In the genomic region with DNA sequence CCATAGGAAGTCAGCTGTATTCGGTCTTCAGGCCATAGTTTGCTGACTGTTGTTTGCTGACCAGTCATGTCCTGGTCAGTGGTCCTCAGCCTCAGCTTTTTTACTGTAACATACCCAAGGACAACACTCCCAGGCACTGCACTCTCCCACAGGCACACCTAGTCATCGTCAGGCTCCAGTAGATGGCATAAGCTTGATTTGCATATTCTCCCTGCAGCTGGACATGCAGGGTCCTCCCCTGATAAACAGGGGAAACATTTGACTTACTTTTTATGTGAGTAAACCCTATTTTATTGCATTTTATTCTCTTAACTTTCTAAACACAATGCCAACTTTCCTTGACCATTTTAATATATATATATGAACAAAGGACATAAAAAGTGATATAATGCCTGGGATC, we compare ENCODE assay signal across 30 cellular contexts. TPM values are rescaled to one million over a fixed set of nuclear protein-coding genes. Genes with fewer than 3 reads are reported as not detected.
DNase-seq lines count a peak whose midpoint lies in the region; ATAC-seq, FAIRE-seq and TF ChIP-seq lines count a peak whose summit lies in the region.
"Had no signal": no experiment of that assay in that cellular context is flagged by ENCODE, and none has a peak within 500 bp of the region (broad histone marks: within the 10 kb centered on the region; RNA-seq: fewer than 3 reads in every experiment).

No MANE protein-coding gene starts in this region.

- no peak for ATAC-seq in heart left ventricle
- ATAC-seq: foreskin keratinocyte, SK-N-SH treated with all-trans-retinoic acid at 6 μM for 48 hours had no signal

- no peak for TF ChIP-seq POLR2A in heart left ventricle (IDR thresholded peaks at IDR 0.05)
- TF ChIP-seq POLR2A in H54 (IDR thresholded peaks at IDR 0.05; ENCODE audit: low read depth, low read length): no peak

- H3K9me3 ChIP-seq in left ventricle myocardium inferior (replicated peaks) (no peaks in the 10 kb centered on the region), heart left ventricle (no peaks in the 10 kb centered on the region)
- H3K9me3 ChIP-seq: BLaER1, esophagus squamous epithelium had no signal

- peaks cover 87% of the 10 kb centered on the region for H3K4me1 ChIP-seq in left ventricle myocardium inferior
- H3K4me1 ChIP-seq in heart left ventricle: peaks cover 16 to 96% (median 43%) of the 10 kb centered on the region in 12 donors

- DNase-seq in left ventricle myocardium inferior (no peak), heart left ventricle (no peak), NAMALWA (ENCODE audit: low spot score) (peak; percentile 18), immature natural killer cell (no peak), H54 (ENCODE audit: insufficient read length, low spot score) (no peak), NCI-H187 (lab: John Stamatoyannopoulos, UW) (no peak), NCI-H2029 treated with DMSO at 0.1 percent for 48 hours (lab: John Stamatoyannopoulos, UW) (no peak)
- DNase-seq: activated CD4-positive, CD25-positive, alpha-beta regulatory T cell treated with anti-CD3 and anti-CD28 coated beads, Interleukin-2, amount 50 U/mL, for 72 hours; activated naive CD4-positive, alpha-beta T cell; amygdala; brain microvascular endothelial cell; Calu3; dorsolateral prefrontal cortex; esophagus squamous epithelium; foreskin keratinocyte; H7; head of caudate nucleus; midbrain; naive B cell; NCI-H1092; NCI-H1694; NCI-H2171; NCI-H510A treated with DMSO at 0.1 percent for 48 hours; Right ventricle myocardium superior; stimulated activated CD4-positive, alpha-beta T cell treated with anti-CD3 and anti-CD28 coated beads, Interleukin-4, amount 100 ng/mL, for 24 hours; substantia nigra; trophoblast cell had no signal

- no peak for FAIRE-seq in H54 (lab: Jason Lieb, UNC)

- peak overlapping the region; percentile 84 to 96 (median 91) for H3K27ac Mint-ChIP-seq in immature natural killer cell
- H3K27ac Mint-ChIP-seq: IgD-negative memory B cell had no signal

- H3K27me3 Mint-ChIP-seq in immature natural killer cell (ENCODE audit: low read depth in 3 of 3): peaks cover 0 to 7% (median 3%) of the 10 kb centered on the region in 3 donors
- H3K27me3 Mint-ChIP-seq: IgD-negative memory B cell, naive B cell had no signal

- peak overlapping the region; percentile 58 to 74 (median 70) for H3K4me3 Mint-ChIP-seq in immature natural killer cell
- H3K4me3 Mint-ChIP-seq: naive B cell had no signal

- peaks cover 97 to 99% of the 10 kb centered on the region in 2 donors for H3K4me1 Mint-ChIP-seq in immature natural killer cell

- no peaks in the 10 kb centered on the region for H3K9me3 Mint-ChIP-seq in immature natural killer cell
- H3K9me3 Mint-ChIP-seq: IgD-negative memory B cell, naive B cell had no signal

- no peak overlapping the region for H3K4me3 ChIP-seq in left ventricle myocardium inferior
- no peak overlapping the region for H3K4me3 ChIP-seq in heart left ventricle
- H3K4me3 ChIP-seq: BLaER1, dorsolateral prefrontal cortex, esophagus squamous epithelium had no signal

- TF ChIP-seq CTCF in left ventricle myocardium inferior (IDR thresholded peaks at IDR 0.05; ENCODE audit: borderline replicate concordance) (no peak), heart left ventricle (IDR thresholded peaks at IDR 0.05) (no peak)

- H3K36me3 ChIP-seq in left ventricle myocardium inferior (no peaks in the 10 kb centered on the region), heart left ventricle (peaks cover 0 to 6% (median 0%) of the 10 kb centered on the region in 9 donors)
- H3K36me3 ChIP-seq: BLaER1, brain microvascular endothelial cell had no signal

- H3K27ac ChIP-seq in left ventricle myocardium inferior (replicated peaks) (peak overlapping the region; percentile 62), heart left ventricle (peak overlapping the region in 1 of 12 donors; percentile 59)
- H3K27ac ChIP-seq: BLaER1, brain microvascular endothelial cell, foreskin keratinocyte had no signal

- H3K36me3 Mint-ChIP-seq in immature natural killer cell: peaks cover 15 to 19% (median 17%) of the 10 kb centered on the region in 3 donors
- H3K36me3 Mint-ChIP-seq: IgD-negative memory B cell had no signal

- intact Hi-C loops in left ventricle myocardium inferior (cut with micrococcal nuclease): no loop called here
- intact Hi-C loops in heart left ventricle (cut with DNase I): no loop called here

- WGBS in heart left ventricle, 4 donors: 67 to 81% (median 71%) methylated on average over 2 of the region's 2 CpGs

- H3K27me3 ChIP-seq in left ventricle myocardium inferior (ENCODE audit: low read depth): no peaks in the 10 kb centered on the region
- no peaks in the 10 kb centered on the region for H3K27me3 ChIP-seq in heart left ventricle
- H3K27me3 ChIP-seq: BLaER1, brain microvascular endothelial cell, dorsolateral prefrontal cortex, esophagus squamous epithelium, foreskin keratinocyte had no signal

RNA-seq across cellular contexts. Expression of a gene that starts 22.8 kb away (rescaled TPM):
- total RNA-seq in left ventricle myocardium inferior (16.5 TPM), heart left ventricle (10 to 100 TPM; 13.5 to 36.8 (median 18.2) TPM)
- polyA plus RNA-seq in heart left ventricle (1 to 10 TPM; 6.5 to 9.3 TPM), immature natural killer cell (100 to 1,000 TPM; 110 to 197 (median 136) TPM)
